In genomic region chr9:18910858-18911257, GRCh38 we compare ENCODE assay signal across 18 cellular contexts.
A peak's percentile ranks its signal among the peaks of the same experiment; 100 is the strongest.
DNase-seq lines count a peak whose midpoint lies in the region; ATAC-seq and TF ChIP-seq lines count a peak whose summit lies in the region.
"Had no signal": no experiment of that assay in that cellular context is flagged by ENCODE, and none has a peak within 500 bp of the region (broad histone marks: within the 10 kb centered on the region; RNA-seq: fewer than 3 reads in every experiment).

No MANE protein-coding gene starts in this region.

- TF ChIP-seq CTCF in WTC11 (IDR thresholded peaks at IDR 0.05) (no peak), nephron (IDR thresholded peaks at IDR 0.05; ENCODE audit: unreplicated experiment in 3 of 3) (no peak)

- no peaks in the 10 kb centered on the region for H3K27me3 Mint-ChIP-seq in WTC11 (ENCODE audit: low read depth)
- H3K27me3 Mint-ChIP-seq in nephron (ENCODE audit: low read depth): peaks cover 3% of the 10 kb centered on the region

- peaks cover 5% of the 10 kb centered on the region; the same call in 1 of the 2 replicates for H3K9me3 Mint-ChIP-seq in WTC11
- H3K9me3 Mint-ChIP-seq in nephron: no peaks in the 10 kb centered on the region
- no peaks in the 10 kb centered on the region for H3K9me3 Mint-ChIP-seq in stimulated activated effector memory CD8-positive, alpha-beta T cell treated with anti-CD3 and anti-CD28 coated beads, Interleukin-12 subunit alpha, Interleukin-12 subunit beta, amount 100 ng/mL, for 72 hours
- H3K9me3 Mint-ChIP-seq: activated CD4-positive, alpha-beta memory T cell treated with anti-CD3 and anti-CD28 coated beads, Interleukin-2, amount 10 ng/mL, durations not matched to agents 7 days and 5 days; activated naive CD8-positive, alpha-beta T cell treated with anti-CD3 and anti-CD28 coated beads for 36 hours had no signal

- POLR2A ChIA-PET in WTC11 (lab: Charles Lee): no interaction called here

- DNase-seq in EH (ENCODE audit: low read depth) (peak; percentile 23), NCI-H2227 (lab: John Stamatoyannopoulos, UW; ENCODE audit: unreplicated experiment) (peak; percentile 27), WTC11 (ENCODE audit: low spot score) (no peak)
- no peak for DNase-seq in activated CD4-positive, alpha-beta T cell treated with anti-CD3 and anti-CD28 coated beads for 4 hours
- no peak for DNase-seq in stimulated activated effector memory CD8-positive, alpha-beta T cell treated with anti-CD3 and anti-CD28 coated beads, Interleukin-12 subunit alpha, Interleukin-12 subunit beta, amount 100 ng/mL, for 72 hours (ENCODE audit: low spot score in 2 of 2)
- DNase-seq: activated CD4-positive, alpha-beta memory T cell treated with anti-CD3 and anti-CD28 coated beads, Interleukin-2, amount 10 ng/mL, durations not matched to agents 7 days and 5 days; activated naive CD8-positive, alpha-beta T cell treated with anti-CD3 and anti-CD28 coated beads for 36 hours; activated T-cell treated with anti-CD3 and anti-CD28 coated beads, Interleukin-2, amount 50 U/mL, for 48 hours; AML-193; effector CD8-positive, alpha-beta T cell; hypothalamus; left cardiac atrium; NCI-H524; sigmoid colon; stimulated activated CD4-positive, alpha-beta T cell treated with anti-CD3 and anti-CD28 coated beads, Interleukin-2, amount 100 ng/mL, for 24 hours had no signal

- CTCF ChIA-PET in WTC11 (lab: Charles Lee): interaction anchor here (1.0 to 1.1 kb wide), 2 partner anchors 138 to 554 kb away, joined by 3 read pairs; partner anchors contain the start of gene RRAGA

- ATAC-seq in WTC11 (no peak), HG03457 (IDR thresholded peaks at IDR 0.05; ENCODE audit: unreplicated experiment) (no peak)
- ATAC-seq in stimulated activated effector memory CD8-positive, alpha-beta T cell treated with anti-CD3 and anti-CD28 coated beads, Interleukin-12 subunit alpha, Interleukin-12 subunit beta, amount 100 ng/mL, for 72 hours: no peak
- ATAC-seq: left cardiac atrium, Panc1 had no signal

- H3K4me1 Mint-ChIP-seq in WTC11: peaks cover 27% of the 10 kb centered on the region
- H3K4me1 Mint-ChIP-seq in nephron: peaks cover 39% of the 10 kb centered on the region
- H3K4me1 Mint-ChIP-seq in stimulated activated effector memory CD8-positive, alpha-beta T cell treated with anti-CD3 and anti-CD28 coated beads, Interleukin-12 subunit alpha, Interleukin-12 subunit beta, amount 100 ng/mL, for 72 hours: no peaks in the 10 kb centered on the region
- H3K4me1 Mint-ChIP-seq: activated CD4-positive, alpha-beta memory T cell treated with anti-CD3 and anti-CD28 coated beads, Interleukin-2, amount 10 ng/mL, durations not matched to agents 7 days and 5 days; activated naive CD8-positive, alpha-beta T cell treated with anti-CD3 and anti-CD28 coated beads for 36 hours had no signal

- H3K36me3 Mint-ChIP-seq in WTC11 (no peaks in the 10 kb centered on the region), nephron (ENCODE audit: low read depth) (peaks cover 9% of the 10 kb centered on the region)
- H3K36me3 Mint-ChIP-seq in stimulated activated effector memory CD8-positive, alpha-beta T cell treated with anti-CD3 and anti-CD28 coated beads, Interleukin-12 subunit alpha, Interleukin-12 subunit beta, amount 100 ng/mL, for 72 hours: no peaks in the 10 kb centered on the region
- H3K36me3 Mint-ChIP-seq: activated naive CD8-positive, alpha-beta T cell treated with anti-CD3 and anti-CD28 coated beads for 36 hours had no signal

- H3K27ac Mint-ChIP-seq in WTC11 (0 out of 2 replicates have a peak overlapping the region, but pooled peaks have one; percentile 18), nephron (peak overlapping the region; percentile 52 to 83 (median 66))
- H3K27ac Mint-ChIP-seq in stimulated activated effector memory CD8-positive, alpha-beta T cell treated with anti-CD3 and anti-CD28 coated beads, Interleukin-12 subunit alpha, Interleukin-12 subunit beta, amount 100 ng/mL, for 72 hours: no peak overlapping the region
- H3K27ac Mint-ChIP-seq: activated CD4-positive, alpha-beta memory T cell treated with anti-CD3 and anti-CD28 coated beads, Interleukin-2, amount 10 ng/mL, durations not matched to agents 7 days and 5 days; activated naive CD8-positive, alpha-beta T cell treated with anti-CD3 and anti-CD28 coated beads for 36 hours had no signal

- H3K4me3 Mint-ChIP-seq in WTC11: no peak overlapping the region
- H3K4me3 Mint-ChIP-seq in nephron: no peak overlapping the region
- H3K4me3 Mint-ChIP-seq in stimulated activated effector memory CD8-positive, alpha-beta T cell treated with anti-CD3 and anti-CD28 coated beads, Interleukin-12 subunit alpha, Interleukin-12 subunit beta, amount 100 ng/mL, for 72 hours: no peak overlapping the region
- H3K4me3 Mint-ChIP-seq: activated CD4-positive, alpha-beta memory T cell treated with anti-CD3 and anti-CD28 coated beads, Interleukin-2, amount 10 ng/mL, durations not matched to agents 7 days and 5 days; activated naive CD8-positive, alpha-beta T cell treated with anti-CD3 and anti-CD28 coated beads for 36 hours had no signal

TF ChIP-seq in WTC11, 78 proteins besides CTCF, POLR2A, EP300 and RAD21:
- TF ChIP-seq ERG (CRISPR knock-in tag; IDR thresholded peaks at IDR 0.05): no peak
- no peak for TF ChIP-seq ZNF121 (CRISPR knock-in tag; IDR thresholded peaks at IDR 0.05)
- no peak for TF ChIP-seq ZNF396 (CRISPR knock-in tag; IDR thresholded peaks at IDR 0.05; ENCODE audit: borderline replicate concordance)
TF ChIP-seq in WTC11: peak in this region for 0.

Comparison
In these comparisons a context has a peak if more than half of its experiments do, and no peak if none do; other contexts are left out.
1. DNase-seq: peak in EH (single experiment) and NCI-H2227 (single experiment); none in WTC11 (single experiment), activated CD4-positive, alpha-beta T cell treated with anti-CD3 and anti-CD28 coated beads for 4 hours (0 of 2) and stimulated activated effector memory CD8-positive, alpha-beta T cell treated with anti-CD3 and anti-CD28 coated beads, Interleukin-12 subunit alpha, Interleukin-12 subunit beta, amount 100 ng/mL, for 72 hours (0 of 2).